In the genomic region with DNA sequence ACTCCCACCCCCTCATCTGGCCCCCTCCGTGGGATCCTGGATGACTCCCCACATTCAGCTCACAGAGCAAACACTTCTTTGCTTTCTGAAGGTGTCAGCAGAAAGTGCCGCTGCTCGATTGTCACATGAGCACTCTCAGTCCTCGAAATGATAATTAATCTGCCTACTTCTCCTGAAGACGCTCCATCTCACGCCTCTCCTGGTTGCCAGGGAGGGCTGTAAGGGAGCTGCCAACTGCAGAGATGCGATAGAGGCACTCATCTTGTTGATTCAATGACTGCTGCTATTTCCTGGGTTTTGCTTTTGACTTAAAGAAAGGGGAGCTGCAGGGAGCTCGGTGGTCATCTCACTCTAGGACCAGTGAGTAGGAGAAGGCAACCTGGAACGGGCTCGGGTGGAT, we compare ENCODE assay signal across 17 cellular contexts.
DNase-seq lines count a peak whose midpoint lies in the region; TF ChIP-seq lines count a peak whose summit lies in the region.
"Had no signal": no experiment of that assay in that cellular context is flagged by ENCODE, and none has a peak within 500 bp of the region (broad histone marks: within the 10 kb centered on the region; RNA-seq: fewer than 3 reads in every experiment).

No MANE protein-coding gene starts in this region.

- H3K4me3 Mint-ChIP-seq in nephron progenitor cell (peak overlapping the region; percentile 35), chondrocyte (ENCODE audit: unreplicated experiment) (no peak overlapping the region)

- H3K27ac Mint-ChIP-seq in nephron progenitor cell (no peak overlapping the region), chondrocyte (ENCODE audit: unreplicated experiment) (no peak overlapping the region)

- H3K27me3 Mint-ChIP-seq in nephron progenitor cell (ENCODE audit: low read depth, poor library complexity) (peaks cover 11% of the 10 kb centered on the region), chondrocyte (ENCODE audit: low read depth) (no peaks in the 10 kb centered on the region)

- in situ Hi-C loops in KBM-7 (cut with MboI; ENCODE audit: low pct_unique_long_range_greater_than_20kb, low sequenced_read_pairs) = no loop called here

- no peak for TF ChIP-seq CTCF in nephron progenitor cell (IDR thresholded peaks at IDR 0.05)
- TF ChIP-seq CTCF in chondrocyte (IDR thresholded peaks at IDR 0.05) = no peak

- DNase-seq in DMS153 (lab: John Stamatoyannopoulos, UW) (peak; percentile 47), NCI-H128 (lab: John Stamatoyannopoulos, UW; ENCODE audit: unreplicated experiment) (peak; percentile 45), NCI-H748 treated with DMSO at 0.1 percent for 48 hours (lab: John Stamatoyannopoulos, UW) (peak; percentile 91), nephron progenitor cell (no peak), T-helper 2 cell (no peak), chondrocyte (ENCODE audit: low spot score) (no peak), dedifferentiated amniotic fluid mesenchymal stem cell (ENCODE audit: extremely low spot score) (no peak), KBM-7 (no peak)
- DNase-seq: activated effector memory CD4-positive, alpha-beta T cell treated with Interleukin-2 at 50 U/mL for 16 hours; foreskin keratinocyte; GF-D8; left colon; mucosa of descending colon; NCI-H446 treated with DMSO at 0.1 percent for 48 hours; ovary; stimulated activated CD4-positive, alpha-beta T cell treated with anti-CD3 and anti-CD28 coated beads, Interleukin-4, amount 100 ng/mL, for 4 hours; thyroid gland had no signal

- no peaks in the 10 kb centered on the region for H3K9me3 Mint-ChIP-seq in nephron progenitor cell
- no peaks in the 10 kb centered on the region for H3K9me3 Mint-ChIP-seq in chondrocyte (ENCODE audit: low read depth)

- H3K36me3 Mint-ChIP-seq in nephron progenitor cell (ENCODE audit: low read depth) (no peaks in the 10 kb centered on the region), chondrocyte (ENCODE audit: low read depth) (peaks cover 8% of the 10 kb centered on the region)

- H3K4me1 Mint-ChIP-seq in nephron progenitor cell = peaks cover 36% of the 10 kb centered on the region
- H3K4me1 Mint-ChIP-seq in chondrocyte (ENCODE audit: low read depth) = peaks cover 14% of the 10 kb centered on the region

Comparison
In these comparisons a context has a peak if more than half of its experiments do, and no peak if none do; other contexts are left out.
1. DNase-seq: peak in DMS153 (single experiment), NCI-H128 (single experiment) and NCI-H748 treated with DMSO at 0.1 percent for 48 hours (single experiment); none in nephron progenitor cell (single experiment), T-helper 2 cell (0 of 5), chondrocyte (single experiment), dedifferentiated amniotic fluid mesenchymal stem cell (single experiment) and KBM-7 (single experiment).